In the genomic region with DNA sequence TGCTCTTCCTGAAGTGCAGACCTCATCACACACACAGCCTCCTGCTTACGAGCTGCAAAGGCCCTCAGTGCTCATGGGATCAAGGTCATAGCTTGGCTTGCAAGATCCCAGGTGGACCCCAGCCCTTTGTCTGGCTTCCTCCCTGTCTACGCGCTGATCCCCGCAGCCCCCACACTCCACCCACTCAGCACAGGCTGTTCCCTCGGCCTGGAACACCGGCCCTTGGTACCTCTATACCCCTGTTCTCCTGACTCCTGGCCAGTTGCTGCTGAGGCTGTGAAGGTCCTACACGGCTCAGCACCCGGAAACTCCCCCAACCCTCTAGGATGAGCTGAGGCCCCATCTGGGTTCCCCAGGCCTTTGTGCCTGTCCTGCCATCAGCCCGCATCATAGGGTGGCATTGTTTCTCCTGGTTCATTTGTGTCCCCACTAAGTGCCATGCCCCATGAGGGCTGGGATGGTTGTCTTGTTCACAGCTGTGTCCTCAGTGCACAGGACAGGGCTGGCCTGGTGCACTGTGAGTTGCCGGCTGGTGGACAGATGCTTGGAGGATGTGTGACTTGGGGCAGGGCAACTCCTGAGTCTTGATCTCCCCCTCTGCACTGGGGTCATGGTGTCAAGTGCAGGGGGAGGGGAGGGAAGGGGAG, we compare ENCODE assay signal across 15 cellular contexts. TPM values are rescaled to one million over a fixed set of nuclear protein-coding genes. Genes with fewer than 3 reads are reported as not detected.
DNase-seq lines count a peak whose midpoint lies in the region; ATAC-seq, FAIRE-seq and TF ChIP-seq lines count a peak whose summit lies in the region.
"Had no signal": no experiment of that assay in that cellular context is flagged by ENCODE, and none has a peak within 500 bp of the region (broad histone marks: within the 10 kb centered on the region; RNA-seq: fewer than 3 reads in every experiment).

No MANE protein-coding gene starts in this region.

- no peak for TF ChIP-seq EP300 in HepG2 (IDR thresholded peaks at IDR 0.05; ENCODE audit: low read depth in 2 of 2, low read length in 2 of 2)
- no peak for TF ChIP-seq EP300 in HepG2 (CRISPR knock-in tag; IDR thresholded peaks at IDR 0.05; ENCODE audit: borderline replicate concordance)

- no peak for TF ChIP-seq CTCF in RWPE2 (IDR thresholded peaks at IDR 0.05; ENCODE audit: poor library complexity, severe bottlenecking)
- no peak for TF ChIP-seq CTCF in HepG2 (CRISPR knock-in tag; IDR thresholded peaks at IDR 0.05)
- TF ChIP-seq CTCF in mammary epithelial cell (conservative IDR thresholded peaks at IDR 0.05 in 1 of 2, IDR thresholded peaks at IDR 0.05 in 1 of 2; ENCODE audit: extremely low read depth in 1 of 2, insufficient read depth in 1 of 2, low read depth in 1 of 2, low read length in 2 of 2) = no peak

- intact Hi-C loops in HepG2 (cut with micrococcal nuclease; ENCODE audit: unreplicated experiment) (no loop called here), posterior vena cava (cut with DNase I) (no loop called here), mammary epithelial cell (cut with micrococcal nuclease) (no loop called here)

- TF ChIP-seq POLR2A in HepG2 (IDR thresholded peaks at IDR 0.05; ENCODE audit: insufficient read depth in 1 of 2, low read depth in 2 of 2, low read length in 2 of 2) = no peak

- H3K9ac ChIP-seq in BLaER1 (0 out of 2 replicates have a peak overlapping the region, but pooled peaks have one; percentile 66), HepG2 (ENCODE audit: insufficient read depth, low read depth, low read length) (no peak overlapping the region), mammary epithelial cell (ENCODE audit: insufficient read depth, low read length) (no peak overlapping the region)

- CTCF ChIA-PET in HepG2 (lab: Yijun Ruan, JAX; ENCODE audit: low intra/inter-chr PET ratio, low total read pairs) = no interaction called here
- CTCF ChIA-PET in mammary epithelial cell (lab: Charles Lee; ENCODE audit: low non-redundant PET) = interaction anchor here (0.6 kb wide), 1 partner anchor 662 kb away, joined by 5 read pairs; no protein-coding TSS in a partner anchor

- no peak for TF ChIP-seq RAD21 in HepG2 (CRISPR knock-in tag; IDR thresholded peaks at IDR 0.05)

- in situ Hi-C loops in HepG2 (cut with HindIII; ENCODE audit: extremely low pct_ligation_motif_present, low pct_unique_long_range_greater_than_20kb) = no loop called here
- in situ Hi-C loops in mammary epithelial cell (cut with MboI; ENCODE audit: low sequenced_read_pairs in 2 of 2) = no loop called here
- in situ Hi-C loops in ACHN (cut with HindIII; ENCODE audit: low pct_ligation_motif_present, low pct_unique_long_range_greater_than_20kb, low sequenced_read_pairs) = no loop called here

- H4K20me1 ChIP-seq in BLaER1 (no peaks in the 10 kb centered on the region), HepG2 (ENCODE audit: insufficient read depth, low read length) (no peaks in the 10 kb centered on the region), mammary epithelial cell (ENCODE audit: insufficient read depth, low read length) (no peaks in the 10 kb centered on the region)

- no peaks in the 10 kb centered on the region for H3K9me3 ChIP-seq in BLaER1
- H3K9me3 ChIP-seq in RWPE2 (ENCODE audit: severe bottlenecking) = no peaks in the 10 kb centered on the region
- H3K9me3 ChIP-seq in HepG2 (ENCODE audit: low read length) = no peaks in the 10 kb centered on the region
- no peaks in the 10 kb centered on the region for H3K9me3 ChIP-seq in mammary epithelial cell (replicated peaks; ENCODE audit: insufficient read depth, low read length)
- H3K9me3 ChIP-seq: MG63, Peyer's patch had no signal

- FAIRE-seq in HepG2 (lab: Jason Lieb, UNC) = no peak

- ATAC-seq in RWPE2 (ENCODE audit: low read depth) = no peak
- peak; percentile 39 for ATAC-seq in HepG2

- BruUV-seq in HepG2 (replicated peaks; lab: Mats Ljungman, UMichigan) = no TSS peak
- no TSS peak for BruUV-seq in mammary epithelial cell (replicated peaks; lab: Mats Ljungman, UMichigan)

- H3K79me2 ChIP-seq in HepG2 (ENCODE audit: insufficient read depth, low read length) (no peaks in the 10 kb centered on the region), mammary epithelial cell (ENCODE audit: insufficient read depth, low read length) (no peaks in the 10 kb centered on the region)

- DNase-seq in RWPE2 (ENCODE audit: low spot score) (peak; percentile 76), HepG2 (ENCODE audit: low spot score) (no peak), posterior vena cava (ENCODE audit: low spot score) (peak; percentile 68), mammary epithelial cell (no peak), ACHN (no peak), HT-29 (ENCODE audit: low spot score) (no peak), NCI-H82 treated with DMSO at 0.1 percent for 48 hours (lab: John Stamatoyannopoulos, UW; ENCODE audit: unreplicated experiment) (no peak)
- DNase-seq: GF-D8, MG63, NCI-H1105, NCI-H187, NCI-H446 treated with DMSO at 0.1 percent for 48 hours, NCI-H774 had no signal

- dilution Hi-C loops in mammary epithelial cell (cut with HindIII; ENCODE audit: low sequenced_read_pairs) = no loop called here

- POLR2A ChIA-PET in HepG2 (lab: Yijun Ruan, JAX) = no interaction called here

- peaks cover 59% of the 10 kb centered on the region for H3K4me1 ChIP-seq in BLaER1
- H3K4me1 ChIP-seq in RWPE2 (ENCODE audit: insufficient read depth, poor library complexity, severe bottlenecking) = no peaks in the 10 kb centered on the region
- H3K4me1 ChIP-seq in HepG2 (ENCODE audit: insufficient read depth, low read length) = peaks cover 45% of the 10 kb centered on the region
- peaks cover 2% of the 10 kb centered on the region for H3K4me1 ChIP-seq in mammary epithelial cell (ENCODE audit: insufficient read depth, low read length)

- H3K4me3 ChIP-seq in BLaER1 = no peak overlapping the region
- H3K4me3 ChIP-seq in RWPE2 (ENCODE audit: severe bottlenecking) = no peak overlapping the region
- peak overlapping the region in 1 of 3 experiments; percentile 26; a peak in 1 of 6 replicates for H3K4me3 ChIP-seq in HepG2 (replicated peaks in 1 of 3; ENCODE audit: insufficient read depth in 1 of 3, low read depth in 2 of 3, low read length in 3 of 3)
- no peak overlapping the region for H3K4me3 ChIP-seq in mammary epithelial cell (replicated peaks in 1 of 3; ENCODE audit: insufficient read depth in 1 of 3, low read depth in 2 of 3, low read length in 3 of 3)
- H3K4me3 ChIP-seq: MG63, Peyer's patch had no signal

- H3K4me2 ChIP-seq in BLaER1 = peak overlapping the region; percentile 82
- peak overlapping the region; percentile 65 for H3K4me2 ChIP-seq in HepG2 (ENCODE audit: low read depth, low read length)
- no peak overlapping the region for H3K4me2 ChIP-seq in mammary epithelial cell (ENCODE audit: insufficient read depth, low read depth, low read length)

- peak overlapping the region; percentile 89 for H3K27ac ChIP-seq in BLaER1
- no peak overlapping the region for H3K27ac ChIP-seq in RWPE2 (ENCODE audit: poor library complexity, severe bottlenecking)
- H3K27ac ChIP-seq in HepG2 (ENCODE audit: extremely low read length, insufficient read depth, low read length) = no peak overlapping the region
- H3K27ac ChIP-seq in mammary epithelial cell (ENCODE audit: insufficient read depth, low read depth, low read length) = no peak overlapping the region
- H3K27ac ChIP-seq: Peyer's patch had no signal

- whole genome bisulfite sequencing in HepG2 (ENCODE audit: low lambda C conversion rate) = 61% methylated on average over 10 of the region's 10 CpGs
- 100% methylated on average over 5 of the region's 10 CpGs for WGBS in mammary epithelial cell (ENCODE audit: low coverage, missing lambda C conversion rate)

- H3K36me3 ChIP-seq in BLaER1 (peaks cover 58% of the 10 kb centered on the region), RWPE2 (ENCODE audit: low read depth) (no peaks in the 10 kb centered on the region), HepG2 (replicated peaks in 1 of 2; ENCODE audit: control insufficient read depth in 1 of 2, insufficient read depth in 2 of 2, low read length in 2 of 2) (no peaks in the 10 kb centered on the region), mammary epithelial cell (ENCODE audit: insufficient read depth, low read length) (no peaks in the 10 kb centered on the region)
- H3K36me3 ChIP-seq: MG63, Peyer's patch had no signal

- no peak overlapping the region for H2AFZ ChIP-seq in HepG2 (ENCODE audit: low read length)
- H2AFZ ChIP-seq in mammary epithelial cell (ENCODE audit: low read depth, low read length) = no peak overlapping the region

- H3K27me3 ChIP-seq in BLaER1 (no peaks in the 10 kb centered on the region), RWPE2 (ENCODE audit: insufficient read depth, poor library complexity, severe bottlenecking) (no peaks in the 10 kb centered on the region), HepG2 (ENCODE audit: control insufficient read depth in 1 of 2, insufficient read depth in 2 of 2, low read length in 2 of 2) (no peaks in the 10 kb centered on the region), mammary epithelial cell (ENCODE audit: insufficient read depth, low read length) (no peaks in the 10 kb centered on the region)
- H3K27me3 ChIP-seq: MG63, Peyer's patch had no signal

RNA-seq across cellular contexts. Expression of a gene that starts 57.0 kb away (rescaled TPM):
- 21.5 and 60.7 TPM in 2 replicates for total RNA-seq in HepG2 (2016; rRNA removed; fragmentation: Illumina TruSeq; extraction: Trizol)
- 3.6 and 4.4 TPM in 2 replicates for total RNA-seq in HepG2 (2016; cell fraction: cytosol; rRNA removed; fragmentation: Illumina TruSeq; extraction: Trizol; ENCODE audit: low read depth)
- total RNA-seq in HepG2 (2016; cell fraction: insoluble cytoplasmic fraction; rRNA removed; fragmentation: Illumina TruSeq; extraction: Trizol) = 17.8 and 59.9 TPM in 2 replicates
- 20.1 and 20.5 TPM in 2 replicates for total RNA-seq in HepG2 (2016; cell fraction: membrane; rRNA removed; fragmentation: Illumina TruSeq; extraction: Trizol)
- total RNA-seq in HepG2 (2016; cell fraction: nucleus; rRNA removed; fragmentation: Illumina TruSeq; extraction: Trizol) = 51.3 and 55.1 TPM in 2 replicates
- polyA plus RNA-seq in HepG2 (2011; rRNA removed) = 21.0 and 22.3 TPM in 2 replicates
- polyA plus RNA-seq in HepG2 (2011; cell fraction: cytosol; rRNA removed) = 11.3 and 19.3 TPM in 2 replicates
- polyA plus RNA-seq in HepG2 (2011; cell fraction: nucleus; rRNA removed) = 30.4 and 32.5 TPM in 2 replicates
- polyA plus RNA-seq in HepG2 (2012) = 45.9 and 50.4 TPM in 2 replicates
- polyA plus RNA-seq in HepG2 (2016; cell fraction: cytosol; fragmentation: Illumina TruSeq; extraction: Trizol; ENCODE audit: low read depth) = 2.9 and 3.3 TPM in 2 replicates
- polyA plus RNA-seq in HepG2 (2016; cell fraction: insoluble cytoplasmic fraction; fragmentation: Illumina TruSeq; extraction: Trizol; ENCODE audit: low read depth) = 57.9 and 63.1 TPM in 2 replicates
- polyA plus RNA-seq in HepG2 (2016; cell fraction: membrane; fragmentation: Illumina TruSeq; extraction: Trizol; ENCODE audit: low read depth) = 8.8 and 9.4 TPM in 2 replicates
- 78.5 and 79.2 TPM in 2 replicates for polyA plus RNA-seq in HepG2 (2016; cell fraction: nucleus; fragmentation: Illumina TruSeq; extraction: Trizol; ENCODE audit: insufficient read depth, low read depth)
- polyA minus RNA-seq in HepG2 (2011; rRNA and poly(A)+ RNA removed; ENCODE audit: low replicate concordance) = 22.3 and 32.8 TPM in 2 replicates
- 29.7 and 42.9 TPM in 2 replicates for polyA minus RNA-seq in HepG2 (2011; cell fraction: cytosol; rRNA and poly(A)+ RNA removed)
- polyA minus RNA-seq in HepG2 (2011; cell fraction: nucleus; rRNA and poly(A)+ RNA removed) = 74.0 and 91.4 TPM in 2 replicates
- total RNA-seq in posterior vena cava = 10 to 100 TPM; 42.2 to 48.1 TPM
- 10 to 100 TPM; 34.0 to 63.2 TPM for total RNA-seq in mammary epithelial cell
- 20.4 TPM for polyA plus RNA-seq in mammary epithelial cell
- polyA minus RNA-seq in mammary epithelial cell = 69.3 TPM
- 37.2 and 43.3 TPM in 2 replicates for total RNA-seq in HT-29 (2014; rRNA removed; shearing (Covaris generic))

Comparison
In these comparisons a context has a peak if more than half of its experiments do, and no peak if none do; other contexts are left out.
1. DNase-seq: peak in RWPE2 (single experiment) and posterior vena cava (single experiment); none in HepG2 (single experiment), mammary epithelial cell (single experiment), ACHN (single experiment), HT-29 (single experiment) and NCI-H82 treated with DMSO at 0.1 percent for 48 hours (single experiment).